Comparison of ENCODE assay signal across 8 cellular contexts in the genomic region with DNA sequence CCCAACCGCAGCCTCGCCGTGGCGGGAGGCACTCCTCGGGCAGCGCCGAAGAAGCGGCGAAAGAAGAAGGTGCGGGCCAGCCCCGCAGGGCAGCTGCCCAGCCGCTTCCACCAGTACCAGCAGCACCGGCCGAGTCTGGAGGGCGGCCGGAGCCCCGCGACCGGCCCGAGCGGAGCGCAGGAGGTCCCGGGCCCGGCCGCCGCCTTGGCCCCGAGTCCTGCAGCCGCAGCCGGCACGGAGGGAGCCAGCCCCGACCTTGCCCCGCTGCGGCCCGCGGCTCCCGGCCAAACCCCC. TPM values are rescaled to one million over a fixed set of nuclear protein-coding genes. Genes with fewer than 3 reads are reported as not detected.
A peak's percentile ranks its signal among the peaks of the same experiment; 100 is the strongest.
DNase-seq lines count a peak whose midpoint lies in the region; ATAC-seq, FAIRE-seq and TF ChIP-seq lines count a peak whose summit lies in the region.

No MANE protein-coding gene starts in this region.

- no peak for DNase-seq in GM06990 (ENCODE audit: extremely low read depth, insufficient read length)
- no peak for DNase-seq in HFFc6
- no peak for DNase-seq in SJCRH30
- DNase-seq in pancreas, result peak in 1 of 6 donors; percentile 53
- DNase-seq in D721Med (ENCODE audit: insufficient read length, low spot score), result no peak
- no peak for DNase-seq in AG08396 (ENCODE audit: low spot score)
- no peak for DNase-seq in SW480 (ENCODE audit: low spot score)

- H3K27ac ChIP-seq in SJCRH30, result peak overlapping the region; percentile 71
- peak overlapping the region; percentile 99 to 100 (median 100) for H3K27ac ChIP-seq in pancreas

- H3K27ac Mint-ChIP-seq in HFFc6, result peak overlapping the region; percentile 93

- ATAC-seq in esophagus mucosa (peak; percentile 17), pancreas (peak in 3 of 4 donors; percentile 4 to 40 (median 33))

- H3K27me3 ChIP-seq in GM06990 (replicated peaks; ENCODE audit: control insufficient read depth, insufficient read depth, low read length) (no peaks in the 10 kb centered on the region), SJCRH30 (no peaks in the 10 kb centered on the region), pancreas (no peaks in the 10 kb centered on the region)

- no peaks in the 10 kb centered on the region for H3K9me3 ChIP-seq in SJCRH30 (replicated peaks)
- no peaks in the 10 kb centered on the region for H3K9me3 ChIP-seq in pancreas

- H3K4me1 ChIP-seq in SJCRH30 (peaks cover 5% of the 10 kb centered on the region; the same call in 1 of the 2 replicates), pancreas (peaks cover 12 to 25% (median 17%) of the 10 kb centered on the region in 3 donors)

- H3K36me3 Mint-ChIP-seq in HFFc6 (ENCODE audit: low read depth), result peaks cover 30% of the 10 kb centered on the region

- H3K27me3 Mint-ChIP-seq in HFFc6 (ENCODE audit: insufficient read depth), result peaks cover 8% of the 10 kb centered on the region

- TF ChIP-seq CTCF in GM06990 (IDR thresholded peaks at IDR 0.05; ENCODE audit: insufficient read depth, low read length, poor library complexity, severe bottlenecking) (no peak), HFFc6 (IDR thresholded peaks at IDR 0.05) (peak; percentile 48; the same call in 1 of the 2 replicates), pancreas (IDR thresholded peaks at IDR 0.05) (no peak), D721Med (IDR thresholded peaks at IDR 0.05; ENCODE audit: insufficient read depth, missing control alignments) (no peak)

- 0 to 2% methylated on average over 7 to 36 of the region's 36 CpGs for WGBS in pancreas, 2 donors

- FAIRE-seq in pancreas (lab: Jason Lieb, UNC) (no peak), D721Med (lab: Jason Lieb, UNC) (no peak)

- H3K4me1 Mint-ChIP-seq in HFFc6 (ENCODE audit: low read depth), result peaks cover 27% of the 10 kb centered on the region

- peak overlapping the region; percentile 98 for H3K4me3 Mint-ChIP-seq in HFFc6

- H3K4me3 ChIP-seq in GM06990 (replicated peaks; ENCODE audit: low read depth, low read length) (peak overlapping the region; percentile 95), SJCRH30 (peak overlapping the region; percentile 77), pancreas (peak overlapping the region; percentile 81 to 100 (median 93))

- intact Hi-C loops in pancreas (cut with DNase I), result no loop called here

- no peaks in the 10 kb centered on the region for H3K9me3 Mint-ChIP-seq in HFFc6

- H3K36me3 ChIP-seq in GM06990 (ENCODE audit: control insufficient read depth, insufficient read depth, low read length) (peaks cover 6% of the 10 kb centered on the region), SJCRH30 (peaks cover 19% of the 10 kb centered on the region; the same call in 1 of the 2 replicates), pancreas (peaks cover 0 to 24% (median 3%) of the 10 kb centered on the region in 3 donors)

RNA-seq across cellular contexts. Expression of a gene that starts 0.5 kb away (rescaled TPM):
- total RNA-seq in HFFc6 (2021; fragmentation: NEBNext Ultra II Directional; extraction: Animal tissue kit (Norgen Biotek cat#: 25700)), result 10 to 100 TPM; 42.2 to 63.2 (median 52.8) TPM
- total RNA-seq in SJCRH30 (2014; rRNA removed; shearing (Covaris generic)), result 51.8 and 54.8 TPM in 2 replicates
- total RNA-seq in esophagus mucosa, result 66.7 TPM
- total RNA-seq in pancreas, result 100 to 1,000 TPM; 105 to 170 (median 121) TPM
- polyA plus RNA-seq in pancreas, result 10 to 100 TPM; 30.2 to 49.8 TPM

RNA-seq across cellular contexts. Expression of a gene that starts 36.8 kb away (rescaled TPM):
- not detected for total RNA-seq in HFFc6 (2021; fragmentation: NEBNext Ultra II Directional; extraction: Animal tissue kit (Norgen Biotek cat#: 25700))
- 8.3 and 10.0 TPM in 2 replicates for total RNA-seq in SJCRH30 (2014; rRNA removed; shearing (Covaris generic))
- total RNA-seq in esophagus mucosa (0.44 TPM), pancreas (1 to 10 TPM in 2 of 6 donors, under 1 TPM in 4; 0.37 to 1.6 (median 0.55) TPM)
- polyA plus RNA-seq in pancreas, result 1 to 10 TPM; 1.0 to 1.4 TPM
